Comparison of ENCODE assay signal across 12 cellular contexts in the genomic region with DNA sequence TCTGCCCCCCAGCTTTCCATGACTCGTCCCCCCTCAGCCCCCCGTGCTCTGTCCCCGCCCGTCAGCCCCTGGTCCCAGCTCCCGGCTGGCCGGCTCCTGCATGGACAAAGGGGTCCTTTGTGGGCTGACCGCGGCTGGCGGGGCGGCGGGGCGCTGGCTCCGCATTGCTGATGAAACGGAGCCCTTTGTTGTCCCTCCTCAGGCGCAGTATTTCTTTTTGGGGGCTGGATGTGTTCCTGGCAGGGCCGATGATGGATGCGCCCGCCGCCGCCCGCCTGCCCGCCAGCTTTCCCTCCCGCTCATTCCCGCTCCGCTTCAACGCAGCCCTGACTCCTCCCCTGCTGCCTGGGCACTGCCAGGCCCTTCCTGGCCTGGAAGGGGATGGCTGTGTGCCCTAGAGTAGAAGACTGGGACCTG. TPM values are rescaled to one million over a fixed set of nuclear protein-coding genes. Genes with fewer than 3 reads are reported as not detected.
A peak's percentile ranks its signal among the peaks of the same experiment; 100 is the strongest.
DNase-seq lines count a peak whose midpoint lies in the region; ATAC-seq and TF ChIP-seq lines count a peak whose summit lies in the region.
"Had no signal": no experiment of that assay in that cellular context is flagged by ENCODE, and none has a peak within 500 bp of the region (broad histone marks: within the 10 kb centered on the region; RNA-seq: fewer than 3 reads in every experiment).

No MANE protein-coding gene starts in this region.

- DNase-seq in Right ventricle myocardium inferior (ENCODE audit: missing footprints) (no peak), cardiac septum (ENCODE audit: low spot score) (no peak), esophagus squamous epithelium (lab: John Stamatoyannopoulos, UW) (no peak), aorta (no peak), SIG-M5 treated with dmso at 0.1 percent for 504 hours (lab: John Stamatoyannopoulos, UW; ENCODE audit: unreplicated experiment) (no peak)
- DNase-seq: activated effector memory CD4-positive, alpha-beta T cell treated with anti-CD3 and anti-CD28 coated beads, Interleukin-2, amount 50 U/mL, for 16 hours; MM.1S; stimulated activated naive CD4-positive, alpha-beta T cell treated with Interleukin-2 at 50 U/mL for 16 hours had no signal

- H2AFZ ChIP-seq in neuron (ENCODE audit: low read depth, low read length) = no peak overlapping the region

- H3K27ac ChIP-seq in esophagus squamous epithelium = peak overlapping the region; percentile 20 to 62 (median 44)
- H3K27ac ChIP-seq in aorta (ENCODE audit: low read depth in 1 of 2, low read length in 2 of 2) = no peak overlapping the region
- H3K27ac ChIP-seq: C4-2B had no signal

- peaks cover 15 to 68% (median 21%) of the 10 kb centered on the region in 3 donors for H3K4me1 ChIP-seq in esophagus squamous epithelium
- peaks cover 25% of the 10 kb centered on the region for H3K4me1 ChIP-seq in neuron (ENCODE audit: insufficient read depth, low read length)
- H3K4me1 ChIP-seq in aorta (ENCODE audit: control insufficient read depth in 1 of 2, insufficient read depth in 2 of 2, low read length in 2 of 2) = no peaks in the 10 kb centered on the region

- ATAC-seq in Right ventricle myocardium inferior = peak; percentile 43
- ATAC-seq in aorta (ENCODE audit: low FRiP score) = peak; percentile 23
- ATAC-seq in HG02852 (IDR thresholded peaks at IDR 0.05; ENCODE audit: unreplicated experiment) = no peak
- ATAC-seq in GM19467 (IDR thresholded peaks at IDR 0.05; ENCODE audit: unreplicated experiment) = no peak

- H3K27me3 ChIP-seq in esophagus squamous epithelium (no peaks in the 10 kb centered on the region), neuron (ENCODE audit: insufficient read depth, low read length) (no peaks in the 10 kb centered on the region), aorta (ENCODE audit: control insufficient read depth in 1 of 2, insufficient read depth in 2 of 2, low read length in 1 of 2) (no peaks in the 10 kb centered on the region)

- H3K4me3 ChIP-seq in esophagus squamous epithelium = peak overlapping the region in 1 of 4 donors; percentile 18
- peak overlapping the region; percentile 14 for H3K4me3 ChIP-seq in neuron (ENCODE audit: low read length)
- no peak overlapping the region for H3K4me3 ChIP-seq in aorta (ENCODE audit: low read length in 2 of 2)

- 34 to 49% methylated on average over 4 to 8 of the region's 26 CpGs for WGBS in esophagus squamous epithelium, 2 donors
- 7 to 8% methylated on average over 26 of the region's 26 CpGs for WGBS in aorta, 2 donors

- intact Hi-C loops in Right ventricle myocardium inferior (cut with DNase I) = no loop called here
- intact Hi-C loops in cardiac septum (cut with DNase I) = no loop called here
- intact Hi-C loops in esophagus squamous epithelium (cut with DNase I) = no loop called here
- intact Hi-C loops in aorta (cut with DNase I) = loop anchor here in 1 of 2 donors (5.0 kb wide), 1 partner anchor 40 kb away; no protein-coding TSS in a partner anchor

- no peak for TF ChIP-seq CTCF in esophagus squamous epithelium (IDR thresholded peaks at IDR 0.05)

- TF ChIP-seq POLR2A in esophagus squamous epithelium (IDR thresholded peaks at IDR 0.05) = no peak

- H3K36me3 ChIP-seq in esophagus squamous epithelium = peaks cover 8 to 22% (median 12%) of the 10 kb centered on the region in 3 donors
- peaks cover 24% of the 10 kb centered on the region for H3K36me3 ChIP-seq in neuron (ENCODE audit: insufficient read depth, low read length)
- peaks cover 0 to 2% of the 10 kb centered on the region in 2 donors for H3K36me3 ChIP-seq in aorta (ENCODE audit: control insufficient read depth in 1 of 2, insufficient read depth in 2 of 2, low read length in 1 of 2)

- H3K9me3 ChIP-seq in esophagus squamous epithelium (no peaks in the 10 kb centered on the region), neuron (ENCODE audit: low read length) (no peaks in the 10 kb centered on the region), aorta (ENCODE audit: control insufficient read depth, low read length) (no peaks in the 10 kb centered on the region)

RNA-seq across cellular contexts. Expression of a gene that starts 28.8 kb away (rescaled TPM):
- total RNA-seq in Right ventricle myocardium inferior (74.1 TPM), cardiac septum (49.3 TPM), esophagus squamous epithelium (10 to 100 TPM; 13.9 to 40.4 (median 22.9) TPM), aorta (10 to 100 TPM; 40.0 to 75.8 TPM)
- polyA plus RNA-seq in aorta = 10 to 100 TPM; 21.2 to 31.5 TPM

Comparison
In these comparisons a context has a peak if more than half of its experiments do, and no peak if none do; other contexts are left out.
1. ATAC-seq: peak in Right ventricle myocardium inferior (single experiment) and aorta (single experiment); none in HG02852 (single experiment) and GM19467 (single experiment).
2. H3K27ac ChIP-seq: peak in esophagus squamous epithelium (4 of 4); none in aorta (0 of 2).